13 cellular contexts compared by ENCODE assay signal in genomic region chr3:197798863-197799262, GRCh38. TPM values are rescaled to one million over a fixed set of nuclear protein-coding genes. Genes with fewer than 3 reads are reported as not detected.
DNase-seq lines count a peak whose midpoint lies in the region; ATAC-seq and TF ChIP-seq lines count a peak whose summit lies in the region.
"Had no signal": no experiment of that assay in that cellular context is flagged by ENCODE, and none has a peak within 500 bp of the region (broad histone marks: within the 10 kb centered on the region; RNA-seq: fewer than 3 reads in every experiment).

No MANE protein-coding gene starts in this region.

- H3K4me3 Mint-ChIP-seq in IgD-negative memory B cell (peak overlapping the region in 1 of 4 donors; percentile 30), neural crest cell (no peak overlapping the region)
- H3K4me3 Mint-ChIP-seq: activated CD4-positive, alpha-beta memory T cell treated with anti-CD3 and anti-CD28 coated beads, Interleukin-2, amount 10 ng/mL, durations not matched to agents 7 days and 5 days had no signal

- H3K36me3 ChIP-seq in HEK293 (ENCODE audit: control insufficient read depth in 2 of 2, insufficient read depth in 1 of 2, low read length in 2 of 2): no peaks in the 10 kb centered on the region
- H3K36me3 ChIP-seq in trophoblast cell (ENCODE audit: control insufficient read depth in 1 of 2, insufficient read depth in 2 of 2, low read length in 2 of 2): no peaks in the 10 kb centered on the region
- H3K36me3 ChIP-seq: adrenal gland had no signal

- H2BK120ac ChIP-seq in trophoblast cell (ENCODE audit: insufficient read depth, low read length, poor library complexity): no peak overlapping the region

- DNase-seq in neural crest cell (ENCODE audit: low read depth, low spot score) (no peak), T-helper 2 cell (no peak), iPS-NIHi7 (ENCODE audit: extremely low spot score) (no peak), trophoblast cell (no peak), HuH-7 (ENCODE audit: low spot score) (no peak)
- DNase-seq: activated CD4-positive, alpha-beta memory T cell treated with anti-CD3 and anti-CD28 coated beads, Interleukin-2, amount 10 ng/mL, durations not matched to agents 7 days and 5 days; adrenal gland; DMS79; NCI-H2081; stimulated activated CD4-positive, alpha-beta T cell treated with anti-CD3 and anti-CD28 coated beads, Interleukin-2, amount 100 ng/mL, for 48 hours had no signal

- H2BK5ac ChIP-seq in trophoblast cell (ENCODE audit: low read depth, low read length, poor library complexity): no peak overlapping the region

- WGBS in trophoblast cell (ENCODE audit: extremely low coverage, insufficient coverage, insufficient read length): no CpG with 5 or more reads among the region's 3 CpGs

- no peaks in the 10 kb centered on the region for H3K9me3 ChIP-seq in HEK293 (ENCODE audit: control insufficient read depth, insufficient read depth, low read depth, low read length)
- H3K9me3 ChIP-seq in trophoblast cell (ENCODE audit: insufficient read depth, low read depth, low read length): no peaks in the 10 kb centered on the region
- H3K9me3 ChIP-seq: adrenal gland had no signal

- no peaks in the 10 kb centered on the region for H3K79me1 ChIP-seq in trophoblast cell (ENCODE audit: low read length)

- CTCF ChIA-PET in HEK293 (lab: Yijun Ruan, JAX): interaction anchor here (0.5 kb wide), 1 partner anchor 11 kb away, joined by 6 read pairs; no protein-coding TSS in a partner anchor

- no peak overlapping the region for H3K4ac ChIP-seq in trophoblast cell (ENCODE audit: low read depth, low read length)

- H3K23ac ChIP-seq in trophoblast cell (ENCODE audit: low read length): no peak overlapping the region

- H2AFZ ChIP-seq in trophoblast cell (ENCODE audit: insufficient read depth, low read length, poor library complexity): no peak overlapping the region

- H3K4me3 ChIP-seq in HEK293 (ENCODE audit: low read depth, low read length) (no peak overlapping the region), trophoblast cell (ENCODE audit: low read depth, low read length) (no peak overlapping the region)
- H3K4me3 ChIP-seq: adrenal gland had no signal

- POLR2A ChIA-PET in HEK293 (lab: Yijun Ruan, JAX): no interaction called here

- peaks cover 51 to 63% (median 62%) of the 10 kb centered on the region in 3 donors for H3K4me1 Mint-ChIP-seq in IgD-negative memory B cell
- peaks cover 33% of the 10 kb centered on the region for H3K4me1 Mint-ChIP-seq in neural crest cell

- peak; percentile 65 for ATAC-seq in GM18868 (IDR thresholded peaks at IDR 0.05; ENCODE audit: unreplicated experiment)

- no peaks in the 10 kb centered on the region for H3K27me3 ChIP-seq in trophoblast cell (ENCODE audit: insufficient read depth, low read length)
- H3K27me3 ChIP-seq: adrenal gland had no signal

- no peak overlapping the region for H3K9ac ChIP-seq in trophoblast cell (ENCODE audit: low read length)

- H4K8ac ChIP-seq in trophoblast cell (ENCODE audit: low read depth, low read length): no peak overlapping the region

- no peak overlapping the region for H3K4me2 ChIP-seq in trophoblast cell (ENCODE audit: low read length)

- H3K14ac ChIP-seq in trophoblast cell (ENCODE audit: low read length): no peak overlapping the region

- H3K27ac ChIP-seq in HEK293 (ENCODE audit: extremely low read depth, low read depth, low read length) (no peak overlapping the region), trophoblast cell (ENCODE audit: low read depth, low read length) (no peak overlapping the region)
- H3K27ac ChIP-seq: adrenal gland had no signal

- no peak overlapping the region for H4K12ac ChIP-seq in trophoblast cell (ENCODE audit: low read depth, low read length)

- H3K4me1 ChIP-seq in HEK293 (ENCODE audit: control insufficient read depth, insufficient read depth, low read length): no peaks in the 10 kb centered on the region
- peaks cover 0 to 2% of the 10 kb centered on the region in 2 experiments for H3K4me1 ChIP-seq in trophoblast cell (ENCODE audit: control insufficient read depth in 1 of 2, insufficient read depth in 2 of 2, low read length in 2 of 2)

- no peak overlapping the region for H3K18ac ChIP-seq in trophoblast cell (ENCODE audit: low read length)

- H3K36me3 Mint-ChIP-seq in IgD-negative memory B cell (no peaks in the 10 kb centered on the region), neural crest cell (ENCODE audit: low read depth) (no peaks in the 10 kb centered on the region)

- H2AK5ac ChIP-seq in trophoblast cell (ENCODE audit: low read length): no peak overlapping the region

- H4K91ac ChIP-seq in trophoblast cell (ENCODE audit: low read depth, low read length): no peak overlapping the region

- H3K27ac Mint-ChIP-seq in IgD-negative memory B cell: peak overlapping the region; percentile 6 to 85 (median 6)
- peak overlapping the region; percentile 3 for H3K27ac Mint-ChIP-seq in neural crest cell (ENCODE audit: unreplicated experiment)
- H3K27ac Mint-ChIP-seq: activated CD4-positive, alpha-beta memory T cell treated with anti-CD3 and anti-CD28 coated beads, Interleukin-2, amount 10 ng/mL, durations not matched to agents 7 days and 5 days had no signal

- H3K79me2 ChIP-seq in trophoblast cell (ENCODE audit: control insufficient read depth, insufficient read depth, low read length, poor library complexity): peaks cover 2% of the 10 kb centered on the region

- H2BK12ac ChIP-seq in trophoblast cell (ENCODE audit: low read length): no peak overlapping the region

- TF ChIP-seq CTCF in HEK293 (tag by site-specific recombination; IDR thresholded peaks at IDR 0.05) (no peak), neural crest cell (conservative IDR thresholded peaks at IDR 0.05) (no peak)

- H3K9me3 Mint-ChIP-seq in IgD-negative memory B cell (no peaks in the 10 kb centered on the region), neural crest cell (no peaks in the 10 kb centered on the region)
- H3K9me3 Mint-ChIP-seq: activated CD4-positive, alpha-beta memory T cell treated with anti-CD3 and anti-CD28 coated beads, Interleukin-2, amount 10 ng/mL, durations not matched to agents 7 days and 5 days had no signal

- H3K27me3 Mint-ChIP-seq in IgD-negative memory B cell (no peaks in the 10 kb centered on the region), neural crest cell (ENCODE audit: low read depth) (no peaks in the 10 kb centered on the region)
- H3K27me3 Mint-ChIP-seq: activated CD4-positive, alpha-beta memory T cell treated with anti-CD3 and anti-CD28 coated beads, Interleukin-2, amount 10 ng/mL, durations not matched to agents 7 days and 5 days had no signal

TF ChIP-seq in HEK293, 187 proteins besides CTCF, POLR2A, EP300 and RAD21:
- TF ChIP-seq REST (tag by site-specific recombination; IDR thresholded peaks at IDR 0.05) (peak; percentile 67; the same call in 1 of the 2 replicates), ZBTB20 (tag by site-specific recombination; IDR thresholded peaks at IDR 0.05) (no peak)

RNA-seq across cellular contexts. Expression of gene LRCH3, which starts 7.8 kb away (rescaled TPM):
- 24.3 TPM for polyA plus RNA-seq in IgD-negative memory B cell
- total RNA-seq in neural crest cell: 69.0 and 69.8 TPM in 2 replicates
- 22.8 and 24.3 TPM in 2 replicates for polyA plus RNA-seq in trophoblast cell (2013)

RNA-seq across cellular contexts. Expression of gene FYTTD1, which starts 49.2 kb away (rescaled TPM):
- polyA plus RNA-seq in IgD-negative memory B cell: 65.5 TPM
- total RNA-seq in neural crest cell: 50.0 and 52.5 TPM in 2 replicates
- polyA plus RNA-seq in trophoblast cell (2013): 35.2 and 36.3 TPM in 2 replicates
